23 cellular contexts compared by ENCODE assay signal in genomic region chr19:47547175-47547574, GRCh38. TPM values are rescaled to one million over a fixed set of nuclear protein-coding genes. Genes with fewer than 3 reads are reported as not detected.
DNase-seq lines count a peak whose midpoint lies in the region; ATAC-seq and TF ChIP-seq lines count a peak whose summit lies in the region.
"Had no signal": no experiment of that assay in that cellular context is flagged by ENCODE, and none has a peak within 500 bp of the region (broad histone marks: within the 10 kb centered on the region; RNA-seq: fewer than 3 reads in every experiment).

No MANE protein-coding gene starts in this region.

- H3K4me3 Mint-ChIP-seq in GM23338, result no peak overlapping the region
- peak overlapping the region in 1 of 10 donors; percentile 1 for H3K4me3 Mint-ChIP-seq in naive thymus-derived CD8-positive, alpha-beta T cell
- H3K4me3 Mint-ChIP-seq: CD4-positive, alpha-beta memory T cell had no signal

- no peak for TF ChIP-seq RAD21 in Ishikawa (IDR thresholded peaks at IDR 0.05; ENCODE audit: low read depth)

- H3K4me1 ChIP-seq in GM23338 (ENCODE audit: insufficient read depth), result no peaks in the 10 kb centered on the region
- H3K4me1 ChIP-seq: A549; BE2C; BLaER1 treated with 17β-estradiol and CSF1 and Interleukin-3, amounts not matched to agents 10 nM and 100 nM had no signal

- H3K4me1 Mint-ChIP-seq in GM23338, result 0 out of 3 replicates have a peak, but pooled peaks cover 2% of the 10 kb centered on the region
- H3K4me1 Mint-ChIP-seq in naive thymus-derived CD8-positive, alpha-beta T cell, result peaks cover under 1 to 12% (median 3%) of the 10 kb centered on the region in 4 donors

- H3K27me3 Mint-ChIP-seq in GM23338 (ENCODE audit: insufficient read depth, low read depth, poor library complexity), result peaks cover 2% of the 10 kb centered on the region
- H3K27me3 Mint-ChIP-seq in naive thymus-derived CD8-positive, alpha-beta T cell, result peaks cover 0 to 12% (median 1%) of the 10 kb centered on the region in 5 donors

- no peaks in the 10 kb centered on the region for H3K27me3 ChIP-seq in GM23338 (ENCODE audit: insufficient read depth)
- H3K27me3 ChIP-seq: BE2C had no signal

- H3K9me2 ChIP-seq in GM23338 (ENCODE audit: insufficient read depth), result no peaks in the 10 kb centered on the region

- no peak overlapping the region for H3K4me2 ChIP-seq in GM23338
- H3K4me2 ChIP-seq: A549; BLaER1 treated with 17β-estradiol and CSF1 and Interleukin-3, amounts not matched to agents 10 nM and 100 nM had no signal

- no peak for ATAC-seq in GM23338
- ATAC-seq in naive thymus-derived CD8-positive, alpha-beta T cell, result no peak
- ATAC-seq: A549 had no signal

- no peaks in the 10 kb centered on the region for H3K36me3 ChIP-seq in GM23338 (ENCODE audit: insufficient read depth)
- H3K36me3 ChIP-seq: BE2C; BLaER1 treated with 17β-estradiol and CSF1 and Interleukin-3, amounts not matched to agents 10 nM and 100 nM had no signal

- H3K36me3 Mint-ChIP-seq in GM23338 (ENCODE audit: low read depth), result no peaks in the 10 kb centered on the region
- peaks cover 0 to 2% (median 0%) of the 10 kb centered on the region in 3 donors for H3K36me3 Mint-ChIP-seq in naive thymus-derived CD8-positive, alpha-beta T cell
- H3K36me3 Mint-ChIP-seq: CD4-positive, alpha-beta memory T cell had no signal

- H4K20me1 ChIP-seq in GM23338 (replicated peaks; ENCODE audit: insufficient read depth), result no peaks in the 10 kb centered on the region

- DNase-seq in GM23338 (ENCODE audit: low spot score), result no peak
- peak; percentile 10 for DNase-seq in dedifferentiated amniotic fluid mesenchymal stem cell (ENCODE audit: extremely low spot score)
- no peak for DNase-seq in naive thymus-derived CD8-positive, alpha-beta T cell
- DNase-seq in C1 segment of cervical spinal cord (lab: John Stamatoyannopoulos, UW), result no peak
- DNase-seq in HK-2 (ENCODE audit: unreplicated experiment), result no peak
- DNase-seq: 8988T; ACHN; AML-193; BE2C; Calu3; CD4-positive, alpha-beta memory T cell; COR-L47; DMS53; DMS79 treated with DMSO at 0.1 percent for 48 hours; GF-D8; H7; HCEC 1CT had no signal

- POLR2A ChIA-PET in naive thymus-derived CD8-positive, alpha-beta T cell (lab: Charles Lee), result interaction anchor here (0.6 kb wide), 1 partner anchor 160 kb away, joined by 6 read pairs; no protein-coding TSS in a partner anchor

- H3K79me2 ChIP-seq in GM23338 (replicated peaks; ENCODE audit: insufficient read depth), result no peaks in the 10 kb centered on the region

- no peak overlapping the region for H3K4me3 ChIP-seq in GM23338
- H3K4me3 ChIP-seq: A549; BLaER1 treated with 17β-estradiol and CSF1 and Interleukin-3, amounts not matched to agents 10 nM and 100 nM had no signal

- H3F3A ChIP-seq in GM23338 (replicated peaks; ENCODE audit: low read depth), result no peaks in the 10 kb centered on the region; the same call in 1 of the 2 replicates

- H2AFZ ChIP-seq in GM23338, result peak overlapping the region; percentile 72; the same call in 1 of the 2 replicates

- H3K27ac ChIP-seq in GM23338 (ENCODE audit: low read depth), result no peak overlapping the region
- H3K27ac ChIP-seq: A549; BLaER1 treated with 17β-estradiol and CSF1 and Interleukin-3, amounts not matched to agents 10 nM and 100 nM had no signal

- H3K27ac Mint-ChIP-seq in GM23338, result no peak overlapping the region
- H3K27ac Mint-ChIP-seq in naive thymus-derived CD8-positive, alpha-beta T cell, result no peak overlapping the region

- TF ChIP-seq EP300 in Ishikawa (IDR thresholded peaks at IDR 0.05; ENCODE audit: borderline replicate concordance), result no peak

- no peaks in the 10 kb centered on the region for H3K9me3 Mint-ChIP-seq in GM23338
- no peaks in the 10 kb centered on the region for H3K9me3 Mint-ChIP-seq in naive thymus-derived CD8-positive, alpha-beta T cell

- no peak for TF ChIP-seq CTCF in GM23338 (conservative IDR thresholded peaks at IDR 0.05; ENCODE audit: low read depth in 2 of 2)

TF ChIP-seq in GM23338, 12 proteins besides CTCF, POLR2A, EP300 and RAD21:
- TF ChIP-seq NANOG (IDR thresholded peaks at IDR 0.05; ENCODE audit: borderline replicate concordance), result no peak
- TF ChIP-seq EZH2phosphoT487 (IDR thresholded peaks at IDR 0.05; ENCODE audit: unreplicated experiment), result no peak
- TF ChIP-seq JUNB (IDR thresholded peaks at IDR 0.05; ENCODE audit: unreplicated experiment), result no peak
- TF ChIP-seq CREB1 (CRISPR knock-in tag; IDR thresholded peaks at IDR 0.05; ENCODE audit: low read depth), result no peak
- TF ChIP-seq REST (IDR thresholded peaks at IDR 0.05; ENCODE audit: unreplicated experiment), result no peak
- no peak for TF ChIP-seq POLR2AphosphoS5 (IDR thresholded peaks at IDR 0.05; ENCODE audit: low read depth)

TF ChIP-seq in Ishikawa, 13 proteins besides CTCF, POLR2A, EP300 and RAD21:
- no peak for TF ChIP-seq ZBTB7A (IDR thresholded peaks at IDR 0.05; ENCODE audit: low read depth)
- TF ChIP-seq YY1 (IDR thresholded peaks at IDR 0.05; ENCODE audit: low read depth), result no peak
- TF ChIP-seq TCF12 (IDR thresholded peaks at IDR 0.05; ENCODE audit: low read depth), result no peak
- no peak for TF ChIP-seq TEAD4 (IDR thresholded peaks at IDR 0.05)
- no peak for TF ChIP-seq REST (IDR thresholded peaks at IDR 0.05; ENCODE audit: low read depth)
- TF ChIP-seq EGR1 (IDR thresholded peaks at IDR 0.05), result no peak
- TF ChIP-seq FOXM1 (IDR thresholded peaks at IDR 0.05; ENCODE audit: borderline replicate concordance, low read depth), result no peak
- no peak for TF ChIP-seq MAX (IDR thresholded peaks at IDR 0.05)
- TF ChIP-seq CEBPB (IDR thresholded peaks at IDR 0.05), result 0 out of 2 replicates have a peak, but pooled peaks have one; percentile 4
TF ChIP-seq in Ishikawa: peak in this region for 1.

RNA-seq across cellular contexts. Expression of gene ZNF541, which starts 25.8 kb away (rescaled TPM):
- total RNA-seq in GM23338 (2014; rRNA removed; shearing (Covaris generic)), result 0.42 TPM in 1 of 2 replicates, not detected in the other
- 0.05 and 0.26 TPM in 2 replicates for polyA plus RNA-seq in GM23338 (2016; fragmentation: Nextera tagmentation; extraction: Ambion mirVana)
- under 1 TPM; 0.85 to 0.86 TPM for total RNA-seq in naive thymus-derived CD8-positive, alpha-beta T cell
- polyA plus RNA-seq in naive thymus-derived CD8-positive, alpha-beta T cell, result under 1 TPM in 1 of 3 donors, not detected in 2; 0.27 TPM
- total RNA-seq: Calu3, Daoy, G401, H1, H7 had no signal
- polyA plus RNA-seq: A549 had no signal

RNA-seq across cellular contexts. Expression of gene NAPA, which starts 32.3 kb away (rescaled TPM):
- total RNA-seq in GM23338 (2014; rRNA removed; shearing (Covaris generic)), result 42.9 and 52.0 TPM in 2 replicates
- 72.1 and 74.3 TPM in 2 replicates for polyA plus RNA-seq in GM23338 (2016; fragmentation: Nextera tagmentation; extraction: Ambion mirVana)
- 10 to 100 TPM; 85.3 to 92.3 TPM for total RNA-seq in naive thymus-derived CD8-positive, alpha-beta T cell
- polyA plus RNA-seq in naive thymus-derived CD8-positive, alpha-beta T cell, result 100 to 1,000 TPM in 1 of 3 donors, 10 to 100 TPM in 2; 88.7 to 116 (median 89.6) TPM
